ENCODE assay signal across 8 cellular contexts in genomic region chr1:67347688-67348472, GRCh38. TPM values are rescaled to one million over a fixed set of nuclear protein-coding genes. Genes with fewer than 3 reads are reported as not detected.
DNase-seq lines count a peak whose midpoint lies in the region; ATAC-seq and TF ChIP-seq lines count a peak whose summit lies in the region.

No MANE protein-coding gene starts in this region.

- ATAC-seq in HG02852 (IDR thresholded peaks at IDR 0.05; ENCODE audit: unreplicated experiment) = peak; percentile 46
- no peak for ATAC-seq in HG02981 (IDR thresholded peaks at IDR 0.05; ENCODE audit: unreplicated experiment)

- H3K4me2 ChIP-seq in DOHH2 (ENCODE audit: low read length) = no peak overlapping the region

- H3K4me3 ChIP-seq in DOHH2 (ENCODE audit: low read length) (no peak overlapping the region), breast epithelium (no peak overlapping the region), kidney epithelial cell (ENCODE audit: low read depth, low read length) (no peak overlapping the region)

- no peaks in the 10 kb centered on the region for H3F3A ChIP-seq in DOHH2 (ENCODE audit: control insufficient read depth, insufficient read depth)

- no peak overlapping the region for H3K27ac ChIP-seq in DOHH2 (ENCODE audit: low read depth, low read length)
- H3K27ac ChIP-seq in breast epithelium = no peak overlapping the region

- H3K79me2 ChIP-seq in DOHH2 (ENCODE audit: control insufficient read depth, low read length) = no peaks in the 10 kb centered on the region

- no peak for TF ChIP-seq POLR2A in breast epithelium (IDR thresholded peaks at IDR 0.05)

- H3K9me3 ChIP-seq in DOHH2 (ENCODE audit: control insufficient read depth, insufficient read depth, low read length) = no peaks in the 10 kb centered on the region
- H3K9me3 ChIP-seq in breast epithelium = no peaks in the 10 kb centered on the region

- no peaks in the 10 kb centered on the region for H4K20me1 ChIP-seq in DOHH2 (ENCODE audit: control insufficient read depth, insufficient read depth, low read depth, low read length)

- peaks cover 35% of the 10 kb centered on the region for H3K27me3 ChIP-seq in DOHH2 (ENCODE audit: control insufficient read depth, low read length)
- H3K27me3 ChIP-seq in breast epithelium = no peaks in the 10 kb centered on the region
- H3K27me3 ChIP-seq in kidney epithelial cell (ENCODE audit: control insufficient read depth, insufficient read depth, low read length) = no peaks in the 10 kb centered on the region

- no peaks in the 10 kb centered on the region for H3K9me2 ChIP-seq in DOHH2 (replicated peaks; ENCODE audit: control insufficient read depth, low read length)

- intact Hi-C loops in breast epithelium (cut with DNase I; ENCODE audit: low total_unique reads) = loop anchor here (10.0 kb wide), 1 partner anchor 147 kb away; no protein-coding TSS in a partner anchor

- H3K4me1 ChIP-seq in DOHH2 (ENCODE audit: control insufficient read depth, low read length) (no peaks in the 10 kb centered on the region), breast epithelium (peaks cover 0 to 9% of the 10 kb centered on the region in 2 donors)

- peak; percentile 86 for TF ChIP-seq CTCF in DOHH2 (IDR thresholded peaks at IDR 0.05; ENCODE audit: low read depth, low read length, poor library complexity, severe bottlenecking)
- TF ChIP-seq CTCF in breast epithelium (IDR thresholded peaks at IDR 0.05) = peak; percentile 46 to 82 (median 72)
- peak; percentile 71 for TF ChIP-seq CTCF in kidney epithelial cell (IDR thresholded peaks at IDR 0.05; ENCODE audit: insufficient read depth, low read length, poor library complexity, severe bottlenecking)

- peak; percentile 78 for DNase-seq in NCI-H748 treated with DMSO at 0.1 percent for 48 hours (lab: John Stamatoyannopoulos, UW)
- no peak for DNase-seq in breast epithelium (ENCODE audit: low spot score in 2 of 2)
- no peak for DNase-seq in kidney epithelial cell (ENCODE audit: low read depth)
- DNase-seq in superior temporal gyrus (ENCODE audit: extremely low spot score) = peak; percentile 82
- no peak for DNase-seq in NK-92 (lab: John Stamatoyannopoulos, UW; ENCODE audit: unreplicated experiment)

- H3K36me3 ChIP-seq in DOHH2 (ENCODE audit: control insufficient read depth, low read length) (no peaks in the 10 kb centered on the region), breast epithelium (no peaks in the 10 kb centered on the region), kidney epithelial cell (ENCODE audit: control insufficient read depth, insufficient read depth, low read length) (no peaks in the 10 kb centered on the region)

RNA-seq across cellular contexts. Expression of gene IL12RB2, which starts 40.2 kb away (rescaled TPM):
- total RNA-seq in breast epithelium (1 to 10 TPM in 1 of 3 donors, under 1 TPM in 2; 0.33 to 5.1 (median 0.59) TPM), kidney epithelial cell (0.17 and 0.55 TPM in 2 replicates)

Comparison
In these comparisons a context has a peak if more than half of its experiments do, and no peak if none do; other contexts are left out.
1. DNase-seq: peak in NCI-H748 treated with DMSO at 0.1 percent for 48 hours (single experiment) and superior temporal gyrus (single experiment); none in breast epithelium (0 of 2), kidney epithelial cell (single experiment) and NK-92 (single experiment).
2. Peak in every context shown above with its lines, with median percentiles within 50 percentile points of each other: CTCF ChIP-seq.